In genomic region chr3:59692117-59692516, GRCh38 we compare ENCODE assay signal across 15 cellular contexts.
A peak's percentile ranks its signal among the peaks of the same experiment; 100 is the strongest.
DNase-seq lines count a peak whose midpoint lies in the region; ATAC-seq, FAIRE-seq and TF ChIP-seq lines count a peak whose summit lies in the region.
"Had no signal": no experiment of that assay in that cellular context is flagged by ENCODE, and none has a peak within 500 bp of the region (broad histone marks: within the 10 kb centered on the region; RNA-seq: fewer than 3 reads in every experiment).

No MANE protein-coding gene starts in this region.

- H3K27ac ChIP-seq in BLaER1: no peak overlapping the region; the same call in 1 of the 2 replicates
- H3K27ac ChIP-seq in HL-60 (replicated peaks): peak overlapping the region; percentile 41
- H3K27ac ChIP-seq in kidney (ENCODE audit: low read depth in 2 of 2, low read length in 2 of 2): no peak overlapping the region

- no peak overlapping the region for H3K4me3 ChIP-seq in BLaER1
- H3K4me3 ChIP-seq in HL-60 (replicated peaks; ENCODE audit: insufficient read depth, low read length): no peak overlapping the region
- H3K4me3 ChIP-seq in kidney (ENCODE audit: low read length in 2 of 2): no peak overlapping the region

- no peaks in the 10 kb centered on the region for H3K27me3 Mint-ChIP-seq in activated T-helper 17 cell treated with anti-CD3 and anti-CD28 coated beads, Interleukin-2, amount 50 U/mL, for 72 hours
- H3K27me3 Mint-ChIP-seq: IgD-negative memory B cell had no signal

- H3K27me3 ChIP-seq in BLaER1: no peaks in the 10 kb centered on the region
- H3K27me3 ChIP-seq in HL-60 (ENCODE audit: insufficient read depth, poor library complexity, severe bottlenecking): no peaks in the 10 kb centered on the region
- H3K27me3 ChIP-seq: BE2C had no signal

- H3K36me3 ChIP-seq in BLaER1 (no peaks in the 10 kb centered on the region), kidney (ENCODE audit: control insufficient read depth in 1 of 2, insufficient read depth in 2 of 2, low read length in 2 of 2) (no peaks in the 10 kb centered on the region)
- H3K36me3 ChIP-seq: BE2C had no signal

- peak; percentile 18 to 31 for DNase-seq in HL-60 (ENCODE audit: low read depth in 1 of 2, low spot score in 1 of 2)
- DNase-seq in NOMO-1 treated with dmso at 0.1 percent for 144 hours (lab: John Stamatoyannopoulos, UW; ENCODE audit: unreplicated experiment): peak; percentile 28
- DNase-seq in stimulated activated effector memory CD8-positive, alpha-beta T cell treated with anti-CD3 and anti-CD28 coated beads, Interleukin-12 subunit alpha, Interleukin-12 subunit beta, amount 100 ng/mL, for 72 hours (ENCODE audit: low spot score in 2 of 2): no peak
- DNase-seq in kidney: no peak
- DNase-seq: BE2C; CD4-positive, CD25-positive, alpha-beta regulatory T cell; DMS53; GOT3; H9 had no signal

- H3K4me1 ChIP-seq in BLaER1 (peaks cover 15% of the 10 kb centered on the region), kidney (ENCODE audit: control insufficient read depth in 1 of 2, insufficient read depth in 1 of 2, low read depth in 1 of 2, low read length in 2 of 2) (no peaks in the 10 kb centered on the region)
- H3K4me1 ChIP-seq: BE2C had no signal

- H3K27ac Mint-ChIP-seq in stimulated activated effector memory CD8-positive, alpha-beta T cell treated with anti-CD3 and anti-CD28 coated beads, Interleukin-12 subunit alpha, Interleukin-12 subunit beta, amount 100 ng/mL, for 72 hours: no peak overlapping the region
- H3K27ac Mint-ChIP-seq in activated T-helper 17 cell treated with anti-CD3 and anti-CD28 coated beads, Interleukin-2, amount 50 U/mL, for 72 hours: no peak overlapping the region
- H3K27ac Mint-ChIP-seq: CD4-positive, CD25-positive, alpha-beta regulatory T cell; H9; IgD-negative memory B cell had no signal

- H3K9me3 Mint-ChIP-seq in stimulated activated effector memory CD8-positive, alpha-beta T cell treated with anti-CD3 and anti-CD28 coated beads, Interleukin-12 subunit alpha, Interleukin-12 subunit beta, amount 100 ng/mL, for 72 hours: no peaks in the 10 kb centered on the region
- H3K9me3 Mint-ChIP-seq in activated T-helper 17 cell treated with anti-CD3 and anti-CD28 coated beads, Interleukin-2, amount 50 U/mL, for 72 hours: no peaks in the 10 kb centered on the region

- H3K4me2 ChIP-seq in BLaER1: peak overlapping the region; percentile 46

- FAIRE-seq in kidney (lab: Jason Lieb, UNC): no peak
- FAIRE-seq: A204.1, GM19239 had no signal

- H3K9ac ChIP-seq in BLaER1 (no peak overlapping the region), kidney (ENCODE audit: low read length in 2 of 2) (no peak overlapping the region)

- H3K36me3 Mint-ChIP-seq in stimulated activated effector memory CD8-positive, alpha-beta T cell treated with anti-CD3 and anti-CD28 coated beads, Interleukin-12 subunit alpha, Interleukin-12 subunit beta, amount 100 ng/mL, for 72 hours: no peaks in the 10 kb centered on the region
- H3K36me3 Mint-ChIP-seq in activated T-helper 17 cell treated with anti-CD3 and anti-CD28 coated beads, Interleukin-2, amount 50 U/mL, for 72 hours (ENCODE audit: low read depth): no peaks in the 10 kb centered on the region

- H3K4me1 Mint-ChIP-seq in stimulated activated effector memory CD8-positive, alpha-beta T cell treated with anti-CD3 and anti-CD28 coated beads, Interleukin-12 subunit alpha, Interleukin-12 subunit beta, amount 100 ng/mL, for 72 hours: no peaks in the 10 kb centered on the region
- H3K4me1 Mint-ChIP-seq in activated T-helper 17 cell treated with anti-CD3 and anti-CD28 coated beads, Interleukin-2, amount 50 U/mL, for 72 hours: no peaks in the 10 kb centered on the region
- H3K4me1 Mint-ChIP-seq: H9 had no signal

- H3K9me3 ChIP-seq in BLaER1 (no peaks in the 10 kb centered on the region), kidney (ENCODE audit: control insufficient read depth in 1 of 2, low read length in 2 of 2) (peaks cover 0 to 4% of the 10 kb centered on the region in 2 donors)
- H3K9me3 ChIP-seq: BE2C had no signal

- no peaks in the 10 kb centered on the region for H4K20me1 ChIP-seq in BLaER1

- TF ChIP-seq CTCF in HL-60 (IDR thresholded peaks at IDR 0.05; ENCODE audit: insufficient read depth, low read length): no peak
- no peak for TF ChIP-seq CTCF in kidney (IDR thresholded peaks at IDR 0.05; ENCODE audit: borderline replicate concordance, extremely low read depth, insufficient read depth)

- H3K4me3 Mint-ChIP-seq in stimulated activated effector memory CD8-positive, alpha-beta T cell treated with anti-CD3 and anti-CD28 coated beads, Interleukin-12 subunit alpha, Interleukin-12 subunit beta, amount 100 ng/mL, for 72 hours: no peak overlapping the region
- no peak overlapping the region for H3K4me3 Mint-ChIP-seq in activated T-helper 17 cell treated with anti-CD3 and anti-CD28 coated beads, Interleukin-2, amount 50 U/mL, for 72 hours
- H3K4me3 Mint-ChIP-seq: CD4-positive, CD25-positive, alpha-beta regulatory T cell; H9 had no signal

- peak; percentile 57 for ATAC-seq in stimulated activated effector memory CD8-positive, alpha-beta T cell treated with anti-CD3 and anti-CD28 coated beads, Interleukin-12 subunit alpha, Interleukin-12 subunit beta, amount 100 ng/mL, for 72 hours
- no peak for ATAC-seq in activated T-helper 17 cell treated with anti-CD3 and anti-CD28 coated beads, Interleukin-2, amount 50 U/mL, for 72 hours (replicated peaks)
- no peak for ATAC-seq in HG02623 (IDR thresholded peaks at IDR 0.05; ENCODE audit: unreplicated experiment)

- intact Hi-C loops in kidney (cut with DNase I): no loop called here

Comparison
In these comparisons a context has a peak if more than half of its experiments do, and no peak if none do; other contexts are left out.
1. DNase-seq: peak in HL-60 (2 of 2) and NOMO-1 treated with dmso at 0.1 percent for 144 hours (single experiment); none in stimulated activated effector memory CD8-positive, alpha-beta T cell treated with anti-CD3 and anti-CD28 coated beads, Interleukin-12 subunit alpha, Interleukin-12 subunit beta, amount 100 ng/mL, for 72 hours (0 of 2) and kidney (single experiment).